9 cellular contexts compared by ENCODE assay signal in the genomic region with DNA sequence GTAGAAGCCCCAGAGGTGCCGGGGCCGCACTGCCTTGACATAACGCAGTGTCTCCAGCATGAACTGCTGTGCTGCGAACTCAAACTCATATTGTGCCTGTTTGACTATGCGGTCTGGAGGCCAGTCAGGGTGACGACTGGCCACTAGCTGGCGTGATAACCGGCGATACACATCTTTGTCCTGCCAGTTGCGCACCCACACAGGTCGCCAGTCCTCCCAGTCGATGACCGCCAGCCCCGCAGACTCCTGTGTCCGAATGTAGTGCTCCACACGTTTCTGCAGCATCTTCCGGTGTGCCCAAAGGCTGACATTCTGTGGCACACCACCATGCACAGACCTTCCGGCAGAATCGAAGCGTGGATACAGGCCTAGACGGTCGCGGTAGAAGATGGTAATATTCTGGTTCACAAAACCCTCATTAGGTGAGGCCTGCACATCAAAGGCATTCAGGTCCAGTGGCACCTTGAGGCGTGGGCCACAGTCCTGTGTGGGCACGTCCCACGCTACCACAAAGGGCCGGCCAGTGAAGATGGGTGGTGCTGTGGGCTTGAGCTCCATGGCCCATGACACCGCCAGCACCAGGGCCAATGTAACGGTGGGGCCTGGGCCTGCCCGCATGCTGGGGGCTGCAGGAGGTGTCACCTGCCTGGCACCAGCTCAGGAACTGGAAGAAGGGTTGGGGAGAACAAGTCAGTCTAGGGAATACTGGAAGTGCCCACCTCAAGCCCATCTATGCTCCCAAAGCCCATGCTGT. TPM values are rescaled to one million over a fixed set of nuclear protein-coding genes. Genes with fewer than 3 reads are reported as not detected.
DNase-seq lines count a peak whose midpoint lies in the region; ATAC-seq and TF ChIP-seq lines count a peak whose summit lies in the region.
"Had no signal": no experiment of that assay in that cellular context is flagged by ENCODE, and none has a peak within 500 bp of the region (broad histone marks: within the 10 kb centered on the region; RNA-seq: fewer than 3 reads in every experiment).

No MANE protein-coding gene starts in this region.

- H3K27ac ChIP-seq in GM23248 (no peak overlapping the region), left ventricle myocardium inferior (replicated peaks) (peak overlapping the region; percentile 99)

- H3K27ac Mint-ChIP-seq in activated B cell treated with CpG ODN at 0.5 μM for 24 hours, result no peak overlapping the region

- DNase-seq in GM23248 (no peak), activated B cell treated with CpG ODN at 0.5 μM for 24 hours (no peak), left ventricle myocardium inferior (no peak), NCI-H146 (lab: John Stamatoyannopoulos, UW) (no peak), NCI-H1105 (lab: John Stamatoyannopoulos, UW) (no peak), HPDE6-E6E7 (ENCODE audit: extremely low spot score) (no peak)
- DNase-seq: activated CD4-positive, alpha-beta T cell treated with anti-CD3 and anti-CD28 coated beads, Interleukin-2, amount 50 U/mL, for 1 hour had no signal

- H3K4me3 ChIP-seq in GM23248 (peak overlapping the region; percentile 91), left ventricle myocardium inferior (peak overlapping the region; percentile 86), skeletal muscle satellite cell (ENCODE audit: low read length) (peak overlapping the region; percentile 73)

- H3K27me3 Mint-ChIP-seq in activated B cell treated with CpG ODN at 0.5 μM for 24 hours, result no peaks in the 10 kb centered on the region

- TF ChIP-seq CTCF in activated B cell treated with CpG ODN at 0.5 μM for 24 hours (IDR thresholded peaks at IDR 0.05) (no peak), left ventricle myocardium inferior (IDR thresholded peaks at IDR 0.05; ENCODE audit: borderline replicate concordance) (peak; percentile 12)

- H4K20me1 ChIP-seq in GM23248 (ENCODE audit: insufficient read depth), result no peaks in the 10 kb centered on the region

- in situ Hi-C loops in GM23248 (cut with MboI), result no loop called here

- H3F3A ChIP-seq in GM23248 (ENCODE audit: insufficient read depth), result no peaks in the 10 kb centered on the region

- no peaks in the 10 kb centered on the region for H3K9me3 Mint-ChIP-seq in activated B cell treated with CpG ODN at 0.5 μM for 24 hours

- peak overlapping the region; percentile 91 for H3K4me2 ChIP-seq in GM23248 (ENCODE audit: unreplicated experiment)
- peak overlapping the region; percentile 85 for H3K4me2 ChIP-seq in skeletal muscle satellite cell (ENCODE audit: low read length)

- POLR2A ChIA-PET in activated B cell treated with CpG ODN at 0.5 μM for 24 hours (lab: Charles Lee), result interaction anchor here (1.9 to 9.7 kb wide), 3 partner anchors 18 to 31 kb away, joined by 10 to 167 read pairs (median 20); a partner anchor contains a TSS

- intact Hi-C loops in activated B cell treated with CpG ODN at 0.5 μM for 24 hours (cut with micrococcal nuclease), result loop anchor here (2.0 to 5.0 kb wide), 2 partner anchors 17 to 1603 kb away; a partner anchor contains a TSS
- intact Hi-C loops in left ventricle myocardium inferior (cut with micrococcal nuclease), result no loop called here

- CTCF ChIA-PET in activated B cell treated with CpG ODN at 0.5 μM for 24 hours (lab: Charles Lee), result interaction anchor here (0.5 to 1.6 kb wide), 2 partner anchors 21 to 211 kb away, joined by 3 read pairs; a partner anchor contains a TSS

- H3K79me2 ChIP-seq in GM23248 (ENCODE audit: insufficient read depth), result peaks cover 27% of the 10 kb centered on the region

- peak overlapping the region; percentile 88 for H3K4me3 Mint-ChIP-seq in activated B cell treated with CpG ODN at 0.5 μM for 24 hours

- H2AFZ ChIP-seq in GM23248, result no peak overlapping the region; the same call in 1 of the 2 replicates

- H3K27me3 ChIP-seq in GM23248 (replicated peaks; ENCODE audit: insufficient read depth) (no peaks in the 10 kb centered on the region), left ventricle myocardium inferior (ENCODE audit: low read depth) (no peaks in the 10 kb centered on the region), skeletal muscle satellite cell (ENCODE audit: control insufficient read depth, insufficient read depth, low read length) (no peaks in the 10 kb centered on the region)

- WGBS in GM23248 (ENCODE audit: low coverage in 1 of 2, low lambda C conversion rate in 2 of 2, missing lambda C conversion rate in 2 of 2), 2 experiments, result 84 to 87% methylated on average over 30 of the region's 30 CpGs

- H3K36me3 ChIP-seq in GM23248 (ENCODE audit: low read depth) (no peaks in the 10 kb centered on the region), left ventricle myocardium inferior (peaks cover 45% of the 10 kb centered on the region), skeletal muscle satellite cell (ENCODE audit: insufficient read depth, low read length) (peaks cover 22% of the 10 kb centered on the region)

- ATAC-seq in activated B cell treated with CpG ODN at 0.5 μM for 24 hours (ENCODE audit: low read depth), result no peak
- no peak for ATAC-seq in HG03432 (IDR thresholded peaks at IDR 0.05; ENCODE audit: unreplicated experiment)

- H3K9ac ChIP-seq in GM23248 (peak overlapping the region; percentile 96), skeletal muscle satellite cell (ENCODE audit: low read depth, low read length) (peak overlapping the region; percentile 96)

- peaks cover 11% of the 10 kb centered on the region; the same call in 1 of the 2 replicates for H3K4me1 ChIP-seq in GM23248 (ENCODE audit: insufficient read depth)
- peaks cover 97% of the 10 kb centered on the region for H3K4me1 ChIP-seq in left ventricle myocardium inferior
- peaks cover 31% of the 10 kb centered on the region for H3K4me1 ChIP-seq in skeletal muscle satellite cell (ENCODE audit: control insufficient read depth, insufficient read depth, low read length)

- no peaks in the 10 kb centered on the region for H3K9me2 ChIP-seq in GM23248 (ENCODE audit: insufficient read depth)

- H3K36me3 Mint-ChIP-seq in activated B cell treated with CpG ODN at 0.5 μM for 24 hours (ENCODE audit: low read depth), result peaks cover 10% of the 10 kb centered on the region

- peaks cover 43% of the 10 kb centered on the region for H3K4me1 Mint-ChIP-seq in activated B cell treated with CpG ODN at 0.5 μM for 24 hours

- no peaks in the 10 kb centered on the region for H3K9me3 ChIP-seq in GM23248 (ENCODE audit: low read depth)
- no peaks in the 10 kb centered on the region for H3K9me3 ChIP-seq in left ventricle myocardium inferior (replicated peaks)
- no peaks in the 10 kb centered on the region for H3K9me3 ChIP-seq in skeletal muscle satellite cell (replicated peaks; ENCODE audit: low read length)

RNA-seq across cellular contexts. Expression of a gene that starts 2.5 kb away (rescaled TPM):
- 47.8 and 48.0 TPM in 2 replicates for total RNA-seq in GM23248 (2014; rRNA removed; shearing (Covaris generic))
- polyA plus RNA-seq in GM23248 (2016; fragmentation: Nextera tagmentation; extraction: Ambion mirVana), result 33.6 and 35.8 TPM in 2 replicates
- 4.2 and 4.4 TPM in 2 replicates for total RNA-seq in activated B cell treated with CpG ODN at 0.5 μM for 24 hours
- 38.9 TPM for total RNA-seq in left ventricle myocardium inferior
- 31.7 and 35.4 TPM in 2 replicates for total RNA-seq in skeletal muscle satellite cell (2012; rRNA removed)

RNA-seq across cellular contexts. Expression of a gene that starts 8.0 kb away (rescaled TPM):
- total RNA-seq in GM23248 (2014; rRNA removed; shearing (Covaris generic)), result 14.3 and 32.5 TPM in 2 replicates
- 45.7 and 46.5 TPM in 2 replicates for polyA plus RNA-seq in GM23248 (2016; fragmentation: Nextera tagmentation; extraction: Ambion mirVana)
- 32.2 and 33.4 TPM in 2 replicates for total RNA-seq in activated B cell treated with CpG ODN at 0.5 μM for 24 hours
- 32.9 TPM for total RNA-seq in left ventricle myocardium inferior
- 18.0 and 18.8 TPM in 2 replicates for total RNA-seq in skeletal muscle satellite cell (2012; rRNA removed)

RNA-seq across cellular contexts. Expression of a gene that starts 16.7 kb away (rescaled TPM):
- total RNA-seq in GM23248 (2014; rRNA removed; shearing (Covaris generic)), result 0.51 TPM in 1 of 2 replicates, not detected in the other
- polyA plus RNA-seq in GM23248 (2016; fragmentation: Nextera tagmentation; extraction: Ambion mirVana), result 0.09 and 0.20 TPM in 2 replicates
- total RNA-seq in activated B cell treated with CpG ODN at 0.5 μM for 24 hours (0.47 and 0.73 TPM in 2 replicates), left ventricle myocardium inferior (52.2 TPM)
- 4.6 and 11.9 TPM in 2 replicates for total RNA-seq in skeletal muscle satellite cell (2012; rRNA removed)

RNA-seq across cellular contexts. Expression of a gene that starts 20.6 kb away (rescaled TPM):
- 57.5 and 68.7 TPM in 2 replicates for total RNA-seq in GM23248 (2014; rRNA removed; shearing (Covaris generic))
- polyA plus RNA-seq in GM23248 (2016; fragmentation: Nextera tagmentation; extraction: Ambion mirVana), result 56.4 and 59.0 TPM in 2 replicates
- total RNA-seq in activated B cell treated with CpG ODN at 0.5 μM for 24 hours (34.0 and 38.0 TPM in 2 replicates), left ventricle myocardium inferior (11.4 TPM)
- 24.8 and 28.4 TPM in 2 replicates for total RNA-seq in skeletal muscle satellite cell (2012; rRNA removed)

RNA-seq across cellular contexts. Expression of a gene that starts 20.8 kb away (rescaled TPM):
- total RNA-seq in GM23248 (2014; rRNA removed; shearing (Covaris generic)), result 3.0 and 9.6 TPM in 2 replicates
- 5.7 and 7.6 TPM in 2 replicates for polyA plus RNA-seq in GM23248 (2016; fragmentation: Nextera tagmentation; extraction: Ambion mirVana)
- 2.0 and 2.5 TPM in 2 replicates for total RNA-seq in activated B cell treated with CpG ODN at 0.5 μM for 24 hours
- total RNA-seq in left ventricle myocardium inferior, result 1.2 TPM
- total RNA-seq in skeletal muscle satellite cell (2012; rRNA removed), result 5.1 and 8.5 TPM in 2 replicates

Comparison
In these comparisons a context has a peak if more than half of its experiments do, and no peak if none do; other contexts are left out.
1. RNA of a gene that starts 16.7 kb away (total RNA-seq): 52.2 TPM in left ventricle myocardium inferior (single experiment); 0.47 to 0.73 TPM in activated B cell treated with CpG ODN at 0.5 μM for 24 hours and 0.51 TPM in GM23248; every median in the first group is over 10 times any median in the second.
2. Peak in every context shown above with its lines, with median percentiles within 50 percentile points of each other: H3K4me3 ChIP-seq.